Comparison of ENCODE assay signal across 1 cellular context in genomic region chr6:43635387-43636311, GRCh38.
TF ChIP-seq lines count a peak whose summit lies in the region.

Gene MAD2L1BP (plus strand): TSS chr6:43635840. CDS start chr6:43635876, 36 bp downstream.

TF ChIP-seq in WTC11, 78 proteins besides CTCF, POLR2A, EP300 and RAD21 (continued from another document and continues in another):
- TF ChIP-seq ZNF396 (CRISPR knock-in tag; IDR thresholded peaks at IDR 0.05; ENCODE audit: borderline replicate concordance) (no peak), SP1 (CRISPR knock-in tag; conservative IDR thresholded peaks at IDR 0.05) (peak; percentile 23; the same call in 1 of the 2 replicates), E2F4 (CRISPR knock-in tag; IDR thresholded peaks at IDR 0.05; ENCODE audit: borderline replicate concordance, low read depth) (no peak), TEAD1 (CRISPR knock-in tag; IDR thresholded peaks at IDR 0.05) (0 out of 2 replicates have a peak, but pooled peaks have one; percentile 64), GRHL2 (CRISPR knock-in tag; IDR thresholded peaks at IDR 0.05; ENCODE audit: insufficient replicate concordance, severe bottlenecking) (no peak), IRF2 (CRISPR knock-in tag; IDR thresholded peaks at IDR 0.05; ENCODE audit: borderline replicate concordance, low read depth) (no peak; the same call in 1 of the 2 replicates), ATF2 (CRISPR knock-in tag; IDR thresholded peaks at IDR 0.05; ENCODE audit: borderline replicate concordance, low read depth) (no peak), SMAD4 (CRISPR knock-in tag; IDR thresholded peaks at IDR 0.05) (no peak), RORB (CRISPR knock-in tag; IDR thresholded peaks at IDR 0.05) (no peak), NR3C1 (CRISPR knock-in tag; conservative IDR thresholded peaks at IDR 0.05; ENCODE audit: low read depth) (no peak), ZMAT4 (CRISPR knock-in tag; IDR thresholded peaks at IDR 0.05) (no peak), NFE2L1 (CRISPR knock-in tag; IDR thresholded peaks at IDR 0.05) (no peak), FOXK1 (CRISPR knock-in tag; IDR thresholded peaks at IDR 0.05) (peak; percentile 8; the same call in 1 of the 2 replicates), CREB1 (CRISPR knock-in tag; IDR thresholded peaks at IDR 0.05) (no peak; the same call in 1 of the 2 replicates), PRDM15 (CRISPR knock-in tag; IDR thresholded peaks at IDR 0.05) (0 out of 2 replicates have a peak, but pooled peaks have one; percentile 33), E2F1 (CRISPR knock-in tag; IDR thresholded peaks at IDR 0.05) (peak; percentile 40; the same call in 1 of the 2 replicates), SOX15 (CRISPR knock-in tag; IDR thresholded peaks at IDR 0.05) (no peak), JUN (CRISPR knock-in tag; IDR thresholded peaks at IDR 0.05) (no peak), ZNF219 (CRISPR knock-in tag; IDR thresholded peaks at IDR 0.05; ENCODE audit: borderline replicate concordance) (no peak), ZNF121 (CRISPR knock-in tag; IDR thresholded peaks at IDR 0.05) (no peak), PREB (CRISPR knock-in tag; IDR thresholded peaks at IDR 0.05; ENCODE audit: borderline replicate concordance) (0 out of 2 replicates have a peak, but pooled peaks have one; percentile 76), ERG (CRISPR knock-in tag; IDR thresholded peaks at IDR 0.05) (no peak), AFF4 (CRISPR knock-in tag; IDR thresholded peaks at IDR 0.05; ENCODE audit: borderline replicate concordance) (no peak), EMX1 (CRISPR knock-in tag; IDR thresholded peaks at IDR 0.05) (no peak)
- TF ChIP-seq, protein P1, sequence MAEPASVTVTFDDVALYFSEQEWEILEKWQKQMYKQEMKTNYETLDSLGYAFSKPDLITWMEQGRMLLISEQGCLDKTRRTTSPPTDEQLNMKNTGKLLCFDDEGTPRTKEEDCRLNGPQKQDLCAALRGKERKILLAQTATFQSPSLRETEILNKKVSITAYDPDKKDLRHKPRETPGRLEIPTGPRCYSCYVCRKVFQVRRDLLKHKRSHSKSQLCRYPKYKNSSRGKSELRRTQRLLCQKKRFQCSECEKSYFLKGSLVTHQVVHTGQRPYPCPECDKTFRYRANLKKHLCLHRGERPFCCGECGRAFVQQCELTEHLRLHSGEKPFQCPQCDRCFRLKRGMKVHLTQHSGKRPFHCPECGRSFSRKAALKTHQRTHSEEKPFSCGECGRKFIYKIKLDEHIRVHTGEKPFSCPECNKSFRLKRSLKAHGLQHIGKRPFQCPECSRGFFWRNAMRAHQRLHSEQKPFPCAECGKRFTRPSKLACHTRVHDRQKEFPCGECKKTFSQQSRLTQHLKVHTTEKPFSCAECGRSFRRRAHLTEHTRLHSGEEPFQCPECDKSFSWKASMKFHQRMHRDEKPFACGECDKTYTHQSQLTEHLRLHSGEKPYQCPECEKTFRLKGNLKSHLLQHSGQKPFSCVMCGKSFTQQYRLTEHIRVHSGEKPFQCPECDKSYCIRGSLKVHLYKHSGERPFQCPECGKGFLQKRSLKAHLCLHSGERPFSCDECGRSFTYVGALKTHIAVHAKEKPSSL (CRISPR knock-in tag; conservative IDR thresholded peaks at IDR 0.05) = no peak
- TF ChIP-seq, protein P2, sequence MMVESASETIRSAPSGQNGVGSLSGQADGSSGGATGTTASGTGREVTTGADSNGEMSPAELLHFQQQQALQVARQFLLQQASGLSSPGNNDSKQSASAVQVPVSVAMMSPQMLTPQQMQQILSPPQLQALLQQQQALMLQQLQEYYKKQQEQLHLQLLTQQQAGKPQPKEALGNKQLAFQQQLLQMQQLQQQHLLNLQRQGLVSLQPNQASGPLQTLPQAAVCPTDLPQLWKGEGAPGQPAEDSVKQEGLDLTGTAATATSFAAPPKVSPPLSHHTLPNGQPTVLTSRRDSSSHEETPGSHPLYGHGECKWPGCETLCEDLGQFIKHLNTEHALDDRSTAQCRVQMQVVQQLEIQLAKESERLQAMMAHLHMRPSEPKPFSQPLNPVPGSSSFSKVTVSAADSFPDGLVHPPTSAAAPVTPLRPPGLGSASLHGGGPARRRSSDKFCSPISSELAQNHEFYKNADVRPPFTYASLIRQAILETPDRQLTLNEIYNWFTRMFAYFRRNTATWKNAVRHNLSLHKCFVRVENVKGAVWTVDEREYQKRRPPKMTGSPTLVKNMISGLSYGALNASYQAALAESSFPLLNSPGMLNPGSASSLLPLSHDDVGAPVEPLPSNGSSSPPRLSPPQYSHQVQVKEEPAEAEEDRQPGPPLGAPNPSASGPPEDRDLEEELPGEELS (CRISPR knock-in tag; IDR thresholded peaks at IDR 0.05) = no peak
- TF ChIP-seq, protein P3, sequence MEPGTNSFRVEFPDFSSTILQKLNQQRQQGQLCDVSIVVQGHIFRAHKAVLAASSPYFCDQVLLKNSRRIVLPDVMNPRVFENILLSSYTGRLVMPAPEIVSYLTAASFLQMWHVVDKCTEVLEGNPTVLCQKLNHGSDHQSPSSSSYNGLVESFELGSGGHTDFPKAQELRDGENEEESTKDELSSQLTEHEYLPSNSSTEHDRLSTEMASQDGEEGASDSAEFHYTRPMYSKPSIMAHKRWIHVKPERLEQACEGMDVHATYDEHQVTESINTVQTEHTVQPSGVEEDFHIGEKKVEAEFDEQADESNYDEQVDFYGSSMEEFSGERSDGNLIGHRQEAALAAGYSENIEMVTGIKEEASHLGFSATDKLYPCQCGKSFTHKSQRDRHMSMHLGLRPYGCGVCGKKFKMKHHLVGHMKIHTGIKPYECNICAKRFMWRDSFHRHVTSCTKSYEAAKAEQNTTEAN (CRISPR knock-in tag; IDR thresholded peaks at IDR 0.05) = no peak
- TF ChIP-seq, protein P4, sequence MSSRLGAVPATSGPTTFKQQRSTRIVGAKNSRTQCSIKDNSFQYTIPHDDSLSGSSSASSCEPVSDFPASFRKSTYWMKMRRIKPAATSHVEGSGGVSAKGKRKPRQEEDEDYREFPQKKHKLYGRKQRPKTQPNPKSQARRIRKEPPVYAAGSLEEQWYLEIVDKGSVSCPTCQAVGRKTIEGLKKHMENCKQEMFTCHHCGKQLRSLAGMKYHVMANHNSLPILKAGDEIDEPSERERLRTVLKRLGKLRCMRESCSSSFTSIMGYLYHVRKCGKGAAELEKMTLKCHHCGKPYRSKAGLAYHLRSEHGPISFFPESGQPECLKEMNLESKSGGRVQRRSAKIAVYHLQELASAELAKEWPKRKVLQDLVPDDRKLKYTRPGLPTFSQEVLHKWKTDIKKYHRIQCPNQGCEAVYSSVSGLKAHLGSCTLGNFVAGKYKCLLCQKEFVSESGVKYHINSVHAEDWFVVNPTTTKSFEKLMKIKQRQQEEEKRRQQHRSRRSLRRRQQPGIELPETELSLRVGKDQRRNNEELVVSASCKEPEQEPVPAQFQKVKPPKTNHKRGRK (CRISPR knock-in tag; IDR thresholded peaks at IDR 0.05; ENCODE audit: borderline replicate concordance) = no peak
- TF ChIP-seq, protein P5, sequence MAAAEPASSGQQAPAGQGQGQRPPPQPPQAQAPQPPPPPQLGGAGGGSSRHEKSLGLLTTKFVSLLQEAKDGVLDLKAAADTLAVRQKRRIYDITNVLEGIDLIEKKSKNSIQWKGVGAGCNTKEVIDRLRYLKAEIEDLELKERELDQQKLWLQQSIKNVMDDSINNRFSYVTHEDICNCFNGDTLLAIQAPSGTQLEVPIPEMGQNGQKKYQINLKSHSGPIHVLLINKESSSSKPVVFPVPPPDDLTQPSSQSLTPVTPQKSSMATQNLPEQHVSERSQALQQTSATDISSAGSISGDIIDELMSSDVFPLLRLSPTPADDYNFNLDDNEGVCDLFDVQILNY (CRISPR knock-in tag; IDR thresholded peaks at IDR 0.05) = peak; percentile 57; the same call in 1 of the 2 replicates
